In genomic region chr2:144533221-144533620, GRCh38 we compare ENCODE assay signal across 17 cellular contexts. TPM values are rescaled to one million over a fixed set of nuclear protein-coding genes. Genes with fewer than 3 reads are reported as not detected.
DNase-seq lines count a peak whose midpoint lies in the region; ATAC-seq, FAIRE-seq and TF ChIP-seq lines count a peak whose summit lies in the region.
"Had no signal": no experiment of that assay in that cellular context is flagged by ENCODE, and none has a peak within 500 bp of the region (broad histone marks: within the 10 kb centered on the region; RNA-seq: fewer than 3 reads in every experiment).

No MANE protein-coding gene starts in this region.

- 0 out of 2 replicates have a peak overlapping the region, but pooled peaks have one; percentile 12 for H2AK5ac ChIP-seq in H1 (ENCODE audit: low read depth, low read length)

- H3K56ac ChIP-seq in H1 (replicated peaks; ENCODE audit: insufficient read length, low read depth, low read length) = no peak overlapping the region

- intact Hi-C loops in spleen (cut with DNase I; ENCODE audit: low total_unique reads) = no loop called here

- POLR2A ChIA-PET in H1 (lab: Charles Lee; ENCODE audit: partially characterized antibody) = no interaction called here

- H2BK120ac ChIP-seq in H1 (replicated peaks; ENCODE audit: low read depth, low read length) = no peak overlapping the region

- H2AFZ ChIP-seq in OCI-LY1 (ENCODE audit: low read length) (peak overlapping the region; percentile 40; the same call in 1 of the 2 replicates), H1 (ENCODE audit: low read length) (no peak overlapping the region)
- H2AFZ ChIP-seq: GM23248 had no signal

- FAIRE-seq in H1 (lab: Jason Lieb, UNC) = no peak
- FAIRE-seq: GM12878, H54 had no signal

- H2BK5ac ChIP-seq in H1 (ENCODE audit: low read depth, low read length) = no peak overlapping the region

- no peak overlapping the region for H2BK12ac ChIP-seq in H1 (ENCODE audit: low read depth, low read length)

- H3K9ac ChIP-seq in OCI-LY1 (ENCODE audit: low read length) (no peak overlapping the region), H1 (replicated peaks in 1 of 4; ENCODE audit: extremely low read depth in 1 of 4, low read depth in 3 of 4, low read length in 3 of 4) (no peak overlapping the region)
- H3K9ac ChIP-seq: BLaER1 treated with 17β-estradiol and CSF1 and Interleukin-3, amounts not matched to agents 10 nM and 100 nM; GM23248 had no signal

- CTCF ChIA-PET in H1 (lab: Charles Lee; ENCODE audit: partially characterized antibody) = interaction anchor here (1.0 to 1.4 kb wide), 2 partner anchors 9 to 654 kb away, joined by 3 read pairs; no protein-coding TSS in a partner anchor

- H3K9me2 ChIP-seq in OCI-LY1 (ENCODE audit: low read depth, low read length) = no peaks in the 10 kb centered on the region

- no peaks in the 10 kb centered on the region for H3K23me2 ChIP-seq in H1 (ENCODE audit: low read depth, low read length)

- no peak for TF ChIP-seq POLR2A in H1 (IDR thresholded peaks at IDR 0.05; ENCODE audit: control extremely low read depth in 1 of 2, low read depth in 2 of 2, low read length in 2 of 2)
- TF ChIP-seq POLR2A in spleen (IDR thresholded peaks at IDR 0.05) = no peak

- H4K8ac ChIP-seq in H1 (ENCODE audit: extremely low read depth, insufficient read depth, low read length) = no peak overlapping the region

- ATAC-seq in GM19463 (IDR thresholded peaks at IDR 0.05; ENCODE audit: unreplicated experiment) = no peak
- ATAC-seq: CD8-positive, alpha-beta T cell; GM12878 had no signal

- H3K4ac ChIP-seq in H1 (replicated peaks; ENCODE audit: insufficient read length, low read depth, low read length) = no peak overlapping the region

- H3K4me3 ChIP-seq in OCI-LY1 (ENCODE audit: low read depth, low read length, poor library complexity, severe bottlenecking) = no peak overlapping the region
- no peak overlapping the region for H3K4me3 ChIP-seq in H1 (ENCODE audit: extremely low read depth in 1 of 4, insufficient read depth in 2 of 4, low read depth in 3 of 4, low read length in 4 of 4)
- no peak overlapping the region for H3K4me3 ChIP-seq in spleen
- H3K4me3 ChIP-seq: BLaER1 treated with 17β-estradiol and CSF1 and Interleukin-3, amounts not matched to agents 10 nM and 100 nM; GM12878; GM23248 had no signal

- no peak overlapping the region for H3K18ac ChIP-seq in H1 (ENCODE audit: extremely low read depth, low read length)

- H3K27me3 ChIP-seq in OCI-LY1 (ENCODE audit: insufficient read depth, low read length) (no peaks in the 10 kb centered on the region), H1 (replicated peaks in 1 of 4; ENCODE audit: control insufficient read depth in 3 of 4, extremely low read depth in 1 of 4, insufficient read depth in 3 of 4, low read length in 3 of 4) (no peaks in the 10 kb centered on the region), spleen (replicated peaks in 1 of 7) (no peaks in the 10 kb centered on the region)
- H3K27me3 ChIP-seq: BLaER1 treated with 17β-estradiol and CSF1 and Interleukin-3, amounts not matched to agents 10 nM and 100 nM had no signal

- no peak overlapping the region for H4K91ac ChIP-seq in H1 (replicated peaks; ENCODE audit: insufficient read length, low read length)

- DNase-seq in ELF-1 (ENCODE audit: low read depth, low spot score) (peak; percentile 25), H1 (ENCODE audit: low read depth in 1 of 2, low spot score in 2 of 2) (no peak), spleen (peak; percentile 51), NOMO-1 (lab: John Stamatoyannopoulos, UW; ENCODE audit: unreplicated experiment in 2 of 2) (no peak)
- DNase-seq: Calu3; CD8-positive, alpha-beta T cell; DMS79 treated with DMSO at 0.1 percent for 48 hours; GM23248; HCEC 1CT; IMR-90 had no signal

- no peak overlapping the region for H3K23ac ChIP-seq in H1 (ENCODE audit: insufficient read length)

- H3K79me2 ChIP-seq in OCI-LY1 (ENCODE audit: insufficient read depth, low read length) (no peaks in the 10 kb centered on the region), H1 (ENCODE audit: control insufficient read depth in 1 of 2, insufficient read depth in 2 of 2, low read length in 2 of 2) (no peaks in the 10 kb centered on the region)

- no peak overlapping the region for H2BK20ac ChIP-seq in H1 (ENCODE audit: low read length)

- H3K4me1 ChIP-seq in OCI-LY1 (ENCODE audit: insufficient read depth, low read length, severe bottlenecking) (peaks cover 7% of the 10 kb centered on the region), H1 (replicated peaks in 1 of 4; ENCODE audit: control insufficient read depth in 3 of 4, insufficient read depth in 4 of 4, low read length in 3 of 4) (0 out of 7 replicates have a peak, but pooled peaks cover 0 to 1% (median 0%) of the 10 kb centered on the region in 4 experiments), spleen (no peaks in the 10 kb centered on the region)

- no peaks in the 10 kb centered on the region for H3F3A ChIP-seq in OCI-LY1 (ENCODE audit: insufficient read depth, low read length)

- H3K27ac ChIP-seq in OCI-LY1 (ENCODE audit: low read depth, low read length, poor library complexity, severe bottlenecking) = no peak overlapping the region
- H3K27ac ChIP-seq in H1 (ENCODE audit: low read depth, low read length) = no peak overlapping the region
- no peak overlapping the region for H3K27ac ChIP-seq in spleen
- H3K27ac ChIP-seq: BLaER1 treated with 17β-estradiol and CSF1 and Interleukin-3, amounts not matched to agents 10 nM and 100 nM; GM23248; HL-60 had no signal

- no peaks in the 10 kb centered on the region for H3K9me3 ChIP-seq in OCI-LY1 (ENCODE audit: low read length)
- no peaks in the 10 kb centered on the region for H3K9me3 ChIP-seq in H1 (ENCODE audit: insufficient read depth in 2 of 2, low read depth in 1 of 2, low read length in 1 of 2)
- H3K9me3 ChIP-seq in spleen = no peaks in the 10 kb centered on the region

- no peak for TF ChIP-seq CTCF in OCI-LY1 (IDR thresholded peaks at IDR 0.05; ENCODE audit: low read length)
- no peak for TF ChIP-seq CTCF in H1 (IDR thresholded peaks at IDR 0.05; ENCODE audit: control extremely low read depth in 1 of 3, insufficient read depth in 1 of 3, low read depth in 1 of 3, low read length in 3 of 3)
- no peak for TF ChIP-seq CTCF in spleen (IDR thresholded peaks at IDR 0.05 in 8 of 11, conservative IDR thresholded peaks at IDR 0.05 in 3 of 11)

- no peaks in the 10 kb centered on the region for H4K20me1 ChIP-seq in OCI-LY1 (ENCODE audit: insufficient read depth, low read length)
- H4K20me1 ChIP-seq in H1 (replicated peaks in 1 of 2; ENCODE audit: control insufficient read depth in 1 of 2, insufficient read depth in 2 of 2, low read length in 2 of 2) = no peaks in the 10 kb centered on the region
- H4K20me1 ChIP-seq: BLaER1 treated with 17β-estradiol and CSF1 and Interleukin-3, amounts not matched to agents 10 nM and 100 nM had no signal

- H3K14ac ChIP-seq in H1 (ENCODE audit: insufficient read length) = no peak overlapping the region

- WGBS in H1 (ENCODE audit: extremely low coverage in 1 of 2, insufficient coverage in 1 of 2, insufficient read length in 1 of 2, insufficient replicate concordance in 2 of 2, low coverage in 1 of 2, low lambda C conversion rate in 2 of 2, missing lambda C conversion rate in 1 of 2), 2 experiments = 76% methylated on average over 7 of the region's 7 CpGs; no CpG with 5 or more reads in 1 of the 2 experiments
- WGBS in spleen, 5 donors = 86 to 94% (median 88%) methylated on average over 7 of the region's 7 CpGs

- H2BK15ac ChIP-seq in H1 (ENCODE audit: low read length) = no peak overlapping the region; the same call in 1 of the 2 replicates

- H3K4me2 ChIP-seq in OCI-LY1 (ENCODE audit: low read length) (peak overlapping the region; percentile 11; the same call in 1 of the 2 replicates), H1 (ENCODE audit: insufficient read depth in 1 of 2, low read depth in 2 of 2, low read length in 2 of 2) (no peak overlapping the region)
- H3K4me2 ChIP-seq: BLaER1 treated with 17β-estradiol and CSF1 and Interleukin-3, amounts not matched to agents 10 nM and 100 nM had no signal

- H4K5ac ChIP-seq in H1 (ENCODE audit: insufficient read length, low read depth, low read length) = no peak overlapping the region

- TF ChIP-seq RAD21 in H1 (IDR thresholded peaks at IDR 0.05 in 1 of 2, conservative IDR thresholded peaks at IDR 0.05 in 1 of 2; ENCODE audit: low read depth in 2 of 2, low read length in 2 of 2) = no peak

- H3K79me1 ChIP-seq in H1 (ENCODE audit: low read depth, low read length) = no peaks in the 10 kb centered on the region

- H3K36me3 ChIP-seq in OCI-LY1 (ENCODE audit: insufficient read depth, low read length) = no peaks in the 10 kb centered on the region
- no peaks in the 10 kb centered on the region for H3K36me3 ChIP-seq in H1 (ENCODE audit: control insufficient read depth in 2 of 4, insufficient read depth in 4 of 4, low read length in 3 of 4)
- no peaks in the 10 kb centered on the region for H3K36me3 ChIP-seq in spleen
- H3K36me3 ChIP-seq: BLaER1 treated with 17β-estradiol and CSF1 and Interleukin-3, amounts not matched to agents 10 nM and 100 nM had no signal

- TF ChIP-seq EP300 in H1 (IDR thresholded peaks at IDR 0.05; ENCODE audit: borderline replicate concordance in 1 of 2, low read depth in 2 of 2, low read length in 2 of 2) = no peak

TF ChIP-seq in H1, 55 proteins besides CTCF, POLR2A, EP300 and RAD21 (continues in another document):
- TF ChIP-seq E2F6 (IDR thresholded peaks at IDR 0.05) = no peak
- TF ChIP-seq KDM4A (IDR thresholded peaks at IDR 0.05; ENCODE audit: low read depth, low read length, severe bottlenecking) = no peak
- no peak for TF ChIP-seq POU5F1 (IDR thresholded peaks at IDR 0.05; ENCODE audit: low read depth, low read length)
- TF ChIP-seq RFX5 (IDR thresholded peaks at IDR 0.05; ENCODE audit: borderline replicate concordance, low read depth, low read length) = no peak
- no peak for TF ChIP-seq CBX8 (IDR thresholded peaks at IDR 0.05; ENCODE audit: borderline replicate concordance, low read depth, low read length)

RNA-seq across cellular contexts. Expression of gene ZEB2, which starts 13.3 kb away (rescaled TPM):
- 0.13 TPM in 1 of 2 replicates, not detected in the other for total RNA-seq in H1 (2021; fragmentation: NEBNext Ultra II Directional; extraction: Animal tissue kit (Norgen Biotek cat#: 25700))
- polyA plus RNA-seq in H1 (2011; rRNA removed) (0.22 and 0.38 TPM in 2 replicates), spleen (10 to 100 TPM; 25.5 to 36.8 (median 28.5) TPM)
- polyA plus RNA-seq in H1 (2011; cell fraction: cytosol; rRNA removed) = 0.40 TPM
- 1.00 TPM for polyA plus RNA-seq in H1 (2011; cell fraction: nucleus; rRNA removed)
- 0.46 to 0.78 TPM (median 0.66 TPM) in 4 replicates for polyA plus RNA-seq in H1 (2012, experiment 1 of 2)
- polyA plus RNA-seq in H1 (2012, experiment 2 of 2) = 0.07 TPM
- 0.04 TPM for polyA plus RNA-seq in H1 (2013, experiment 1 of 2)
- 0.04 TPM for polyA plus RNA-seq in H1 (2013, experiment 2 of 2)
- polyA minus RNA-seq in H1 (2011; rRNA and poly(A)+ RNA removed) = 1.2 and 1.6 TPM in 2 replicates
- 1.8 TPM for polyA minus RNA-seq in H1 (2011; cell fraction: cytosol; rRNA and poly(A)+ RNA removed)
- 3.4 TPM for polyA minus RNA-seq in H1 (2011; cell fraction: nucleus; rRNA and poly(A)+ RNA removed)
- 100 to 1,000 TPM; 217 to 362 (median 262) TPM for total RNA-seq in spleen
- total RNA-seq: G401 had no signal

Comparison
In these comparisons a context has a peak if more than half of its experiments do, and no peak if none do; other contexts are left out.
1. DNase-seq: peak in ELF-1 (single experiment) and spleen (single experiment); none in H1 (0 of 2) and NOMO-1 (0 of 2).
2. RNA of gene ZEB2, which starts 13.3 kb away (total RNA-seq): 217 to 362 TPM in spleen; 0.13 TPM in H1; every median in the first group is over 100 times any median in the second.